ENCODE assay signal across 8 cellular contexts in the genomic region with DNA sequence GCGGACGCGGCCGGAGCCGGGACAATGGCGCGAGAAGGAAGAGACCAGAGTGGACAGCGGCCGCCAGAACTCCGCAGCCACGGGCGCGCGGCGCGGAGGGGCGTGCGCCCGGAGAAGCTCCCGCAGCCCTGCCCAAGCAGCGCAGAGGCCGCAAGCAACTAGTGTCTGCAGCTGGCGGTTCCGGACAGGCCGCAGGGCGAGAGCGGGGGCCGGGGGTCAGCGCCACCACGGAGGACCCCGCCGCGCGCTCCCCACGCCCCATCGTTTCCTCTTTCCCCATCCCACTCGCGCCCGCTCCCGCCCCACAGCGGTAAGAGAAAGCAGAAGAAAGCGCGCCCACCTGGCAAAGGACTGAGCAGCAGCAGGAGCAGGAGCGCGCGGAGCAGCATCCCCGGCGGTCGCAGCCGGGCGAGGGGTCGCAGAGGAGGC. TPM values are rescaled to one million over a fixed set of nuclear protein-coding genes. Genes with fewer than 3 reads are reported as not detected.
A peak's percentile ranks its signal among the peaks of the same experiment; 100 is the strongest.
DNase-seq lines count a peak whose midpoint lies in the region; ATAC-seq, FAIRE-seq and TF ChIP-seq lines count a peak whose summit lies in the region.

No MANE protein-coding gene starts in this region.

- in situ Hi-C loops in T47D (cut with HindIII; ENCODE audit: low pct_unique_long_range_greater_than_20kb, low sequenced_read_pairs), result no loop called here
- in situ Hi-C loops in HepG2 (cut with HindIII; ENCODE audit: extremely low pct_ligation_motif_present, low pct_unique_long_range_greater_than_20kb), result no loop called here

- TF ChIP-seq CTCF in HepG2 (CRISPR knock-in tag; IDR thresholded peaks at IDR 0.05) (no peak), thoracic aorta (IDR thresholded peaks at IDR 0.05) (no peak)

- no peak for TF ChIP-seq EP300 in HepG2 (IDR thresholded peaks at IDR 0.05; ENCODE audit: low read depth in 2 of 2, low read length in 2 of 2)
- TF ChIP-seq EP300 in HepG2 (CRISPR knock-in tag; IDR thresholded peaks at IDR 0.05; ENCODE audit: borderline replicate concordance), result no peak

- H2AFZ ChIP-seq in HepG2 (ENCODE audit: low read length), result no peak overlapping the region

- H3K9me3 ChIP-seq in HepG2 (ENCODE audit: low read length) (no peaks in the 10 kb centered on the region), thoracic aorta (no peaks in the 10 kb centered on the region)

- CTCF ChIA-PET in HepG2 (lab: Yijun Ruan, JAX; ENCODE audit: low intra/inter-chr PET ratio, low total read pairs), result no interaction called here

- peak overlapping the region; percentile 82 for H3K4me2 ChIP-seq in HepG2 (ENCODE audit: low read depth, low read length)

- peak overlapping the region; percentile 77 for H3K9ac ChIP-seq in HepG2 (ENCODE audit: insufficient read depth, low read depth, low read length)

- ATAC-seq in Right ventricle myocardium inferior (peak; percentile 57), HepG2 (peak; percentile 67), thoracic aorta (ENCODE audit: insufficient number of reproducible peaks, low FRiP score, low read depth) (no peak), HG02610 (IDR thresholded peaks at IDR 0.05; ENCODE audit: unreplicated experiment) (no peak), HG03095 (IDR thresholded peaks at IDR 0.05; ENCODE audit: unreplicated experiment) (no peak)

- H4K20me1 ChIP-seq in HepG2 (ENCODE audit: insufficient read depth, low read length), result no peaks in the 10 kb centered on the region

- no peak for TF ChIP-seq RAD21 in HepG2 (CRISPR knock-in tag; IDR thresholded peaks at IDR 0.05)

- 2% methylated on average over 8 of the region's 52 CpGs for WGBS in HepG2 (ENCODE audit: low lambda C conversion rate)

- peaks cover 22% of the 10 kb centered on the region for H3K79me2 ChIP-seq in HepG2 (ENCODE audit: insufficient read depth, low read length)

- DNase-seq in Right ventricle myocardium inferior (ENCODE audit: missing footprints) (no peak), cardiac septum (ENCODE audit: low spot score) (no peak), NCI-H2227 treated with DMSO at 0.1 percent for 48 hours (lab: John Stamatoyannopoulos, UW) (peak; percentile 34), T47D (ENCODE audit: low read depth in 1 of 2, low spot score in 1 of 2) (peak; percentile 26 to 51), HepG2 (ENCODE audit: low spot score) (no peak), thoracic aorta (ENCODE audit: low spot score) (no peak)

- H3K36me3 ChIP-seq in HepG2 (replicated peaks in 1 of 2; ENCODE audit: control insufficient read depth in 1 of 2, insufficient read depth in 2 of 2, low read length in 2 of 2), result peaks cover 0 to 5% of the 10 kb centered on the region in 2 experiments; a peak in 1 of 5 replicates
- H3K36me3 ChIP-seq in thoracic aorta, result no peaks in the 10 kb centered on the region

- TF ChIP-seq POLR2A in HepG2 (IDR thresholded peaks at IDR 0.05; ENCODE audit: insufficient read depth in 1 of 2, low read depth in 2 of 2, low read length in 2 of 2), result no peak

- H3K27ac ChIP-seq in HepG2 (ENCODE audit: extremely low read length, insufficient read depth, low read length), result peak overlapping the region; percentile 82
- H3K27ac ChIP-seq in thoracic aorta, result peak overlapping the region in 1 of 2 donors; percentile 36

- no TSS peak for BruUV-seq in HepG2 (replicated peaks; lab: Mats Ljungman, UMichigan)

- H3K4me3 ChIP-seq in HepG2 (replicated peaks in 1 of 3; ENCODE audit: insufficient read depth in 1 of 3, low read depth in 2 of 3, low read length in 3 of 3) (peak overlapping the region; percentile 73 to 81 (median 79)), thoracic aorta (peak overlapping the region; percentile 97)

- no peaks in the 10 kb centered on the region for H3K27me3 ChIP-seq in HepG2 (ENCODE audit: control insufficient read depth in 1 of 2, insufficient read depth in 2 of 2, low read length in 2 of 2)
- H3K27me3 ChIP-seq in thoracic aorta (replicated peaks; ENCODE audit: insufficient read depth), result no peaks in the 10 kb centered on the region

- POLR2A ChIA-PET in HepG2 (lab: Yijun Ruan, JAX), result no interaction called here

- H3K4me1 ChIP-seq in HepG2 (ENCODE audit: insufficient read depth, low read length) (peaks cover 44% of the 10 kb centered on the region), thoracic aorta (ENCODE audit: control insufficient read depth in 1 of 2, low read depth in 2 of 2) (peaks cover 0 to 2% of the 10 kb centered on the region in 2 donors)

- intact Hi-C loops in Right ventricle myocardium inferior (cut with DNase I), result no loop called here
- intact Hi-C loops in cardiac septum (cut with DNase I), result no loop called here
- intact Hi-C loops in HepG2 (cut with micrococcal nuclease; ENCODE audit: unreplicated experiment), result no loop called here

- FAIRE-seq in HepG2 (lab: Jason Lieb, UNC), result no peak

TF ChIP-seq in HepG2, 621 proteins besides CTCF, POLR2A, EP300 and RAD21 (continues in another document):
- TF ChIP-seq PHF8 (CRISPR knock-in tag; IDR thresholded peaks at IDR 0.05) (peak; percentile 63; the same call in 1 of the 2 replicates), HNRNPLL (IDR thresholded peaks at IDR 0.05; ENCODE audit: low read depth, low read length, poor library complexity, severe bottlenecking) (peak; percentile 75), MAF1 (CRISPR knock-in tag; IDR thresholded peaks at IDR 0.05; ENCODE audit: borderline replicate concordance) (no peak), ZNF510 (CRISPR knock-in tag; IDR thresholded peaks at IDR 0.05; ENCODE audit: low read depth) (0 out of 2 replicates have a peak, but pooled peaks have one; percentile 67)
- TF ChIP-seq, protein P1, sequence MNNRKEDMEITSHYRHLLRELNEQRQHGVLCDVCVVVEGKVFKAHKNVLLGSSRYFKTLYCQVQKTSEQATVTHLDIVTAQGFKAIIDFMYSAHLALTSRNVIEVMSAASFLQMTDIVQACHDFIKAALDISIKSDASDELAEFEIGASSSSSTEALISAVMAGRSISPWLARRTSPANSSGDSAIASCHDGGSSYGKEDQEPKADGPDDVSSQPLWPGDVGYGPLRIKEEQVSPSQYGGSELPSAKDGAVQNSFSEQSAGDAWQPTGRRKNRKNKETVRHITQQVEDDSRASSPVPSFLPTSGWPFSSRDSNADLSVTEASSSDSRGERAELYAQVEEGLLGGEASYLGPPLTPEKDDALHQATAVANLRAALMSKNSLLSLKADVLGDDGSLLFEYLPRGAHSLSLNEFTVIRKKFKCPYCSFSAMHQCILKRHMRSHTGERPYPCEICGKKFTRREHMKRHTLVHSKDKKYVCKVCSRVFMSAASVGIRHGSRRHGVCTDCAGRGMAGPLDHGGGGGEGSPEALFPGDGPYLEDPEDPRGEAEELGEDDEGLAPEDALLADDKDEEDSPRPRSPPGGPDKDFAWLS (CRISPR knock-in tag; IDR thresholded peaks at IDR 0.05; ENCODE audit: borderline replicate concordance), result 0 out of 2 replicates have a peak, but pooled peaks have one; percentile 2
- TF ChIP-seq, protein P2, sequence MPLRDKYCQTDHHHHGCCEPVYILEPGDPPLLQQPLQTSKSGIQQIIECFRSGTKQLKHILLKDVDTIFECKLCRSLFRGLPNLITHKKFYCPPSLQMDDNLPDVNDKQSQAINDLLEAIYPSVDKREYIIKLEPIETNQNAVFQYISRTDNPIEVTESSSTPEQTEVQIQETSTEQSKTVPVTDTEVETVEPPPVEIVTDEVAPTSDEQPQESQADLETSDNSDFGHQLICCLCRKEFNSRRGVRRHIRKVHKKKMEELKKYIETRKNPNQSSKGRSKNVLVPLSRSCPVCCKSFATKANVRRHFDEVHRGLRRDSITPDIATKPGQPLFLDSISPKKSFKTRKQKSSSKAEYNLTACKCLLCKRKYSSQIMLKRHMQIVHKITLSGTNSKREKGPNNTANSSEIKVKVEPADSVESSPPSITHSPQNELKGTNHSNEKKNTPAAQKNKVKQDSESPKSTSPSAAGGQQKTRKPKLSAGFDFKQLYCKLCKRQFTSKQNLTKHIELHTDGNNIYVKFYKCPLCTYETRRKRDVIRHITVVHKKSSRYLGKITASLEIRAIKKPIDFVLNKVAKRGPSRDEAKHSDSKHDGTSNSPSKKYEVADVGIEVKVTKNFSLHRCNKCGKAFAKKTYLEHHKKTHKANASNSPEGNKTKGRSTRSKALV (CRISPR knock-in tag; IDR thresholded peaks at IDR 0.05), result peak; percentile 65; the same call in 1 of the 2 replicates

RNA-seq across cellular contexts. Expression of a gene that starts 0.4 kb away (rescaled TPM):
- total RNA-seq in Right ventricle myocardium inferior (0.43 TPM), cardiac septum (0.92 TPM), HepG2 (2016; rRNA removed; fragmentation: Illumina TruSeq; extraction: Trizol) (17.1 and 22.3 TPM in 2 replicates), thoracic aorta (1 to 10 TPM in 1 of 2 donors, under 1 TPM in 1; 0.41 to 3.0 TPM)
- 2.3 and 2.9 TPM in 2 replicates for total RNA-seq in HepG2 (2016; cell fraction: cytosol; rRNA removed; fragmentation: Illumina TruSeq; extraction: Trizol; ENCODE audit: low read depth)
- total RNA-seq in HepG2 (2016; cell fraction: insoluble cytoplasmic fraction; rRNA removed; fragmentation: Illumina TruSeq; extraction: Trizol), result 17.1 and 19.9 TPM in 2 replicates
- 6.8 and 7.4 TPM in 2 replicates for total RNA-seq in HepG2 (2016; cell fraction: membrane; rRNA removed; fragmentation: Illumina TruSeq; extraction: Trizol)
- 37.3 and 41.9 TPM in 2 replicates for total RNA-seq in HepG2 (2016; cell fraction: nucleus; rRNA removed; fragmentation: Illumina TruSeq; extraction: Trizol)
- 9.7 and 13.2 TPM in 2 replicates for polyA plus RNA-seq in HepG2 (2011; rRNA removed)
- 6.9 and 9.7 TPM in 2 replicates for polyA plus RNA-seq in HepG2 (2011; cell fraction: cytosol; rRNA removed)
- 7.0 and 7.1 TPM in 2 replicates for polyA plus RNA-seq in HepG2 (2011; cell fraction: nucleus; rRNA removed)
- polyA plus RNA-seq in HepG2 (2012), result 11.5 and 14.3 TPM in 2 replicates
- polyA plus RNA-seq in HepG2 (2016; cell fraction: cytosol; fragmentation: Illumina TruSeq; extraction: Trizol; ENCODE audit: low read depth), result 1.2 and 1.6 TPM in 2 replicates
- polyA plus RNA-seq in HepG2 (2016; cell fraction: insoluble cytoplasmic fraction; fragmentation: Illumina TruSeq; extraction: Trizol; ENCODE audit: low read depth), result 7.2 TPM in 2 replicates
- polyA plus RNA-seq in HepG2 (2016; cell fraction: membrane; fragmentation: Illumina TruSeq; extraction: Trizol; ENCODE audit: low read depth), result 1.9 TPM in 2 replicates
- polyA plus RNA-seq in HepG2 (2016; cell fraction: nucleus; fragmentation: Illumina TruSeq; extraction: Trizol; ENCODE audit: insufficient read depth, low read depth), result 13.3 and 15.6 TPM in 2 replicates
- 13.5 and 48.7 TPM in 2 replicates for polyA minus RNA-seq in HepG2 (2011; rRNA and poly(A)+ RNA removed; ENCODE audit: low replicate concordance)
- 36.5 and 37.5 TPM in 2 replicates for polyA minus RNA-seq in HepG2 (2011; cell fraction: cytosol; rRNA and poly(A)+ RNA removed)
- polyA minus RNA-seq in HepG2 (2011; cell fraction: nucleus; rRNA and poly(A)+ RNA removed), result 48.2 and 59.2 TPM in 2 replicates

Comparison
In these comparisons a context has a peak if more than half of its experiments do, and no peak if none do; other contexts are left out.
1. ATAC-seq: peak in Right ventricle myocardium inferior (single experiment) and HepG2 (single experiment); none in thoracic aorta (single experiment), HG02610 (single experiment) and HG03095 (single experiment).
2. DNase-seq: peak in NCI-H2227 treated with DMSO at 0.1 percent for 48 hours (single experiment) and T47D (2 of 2); none in Right ventricle myocardium inferior (single experiment), cardiac septum (single experiment), HepG2 (single experiment) and thoracic aorta (single experiment).